Comparison of ENCODE assay signal across 13 cellular contexts in the genomic region with DNA sequence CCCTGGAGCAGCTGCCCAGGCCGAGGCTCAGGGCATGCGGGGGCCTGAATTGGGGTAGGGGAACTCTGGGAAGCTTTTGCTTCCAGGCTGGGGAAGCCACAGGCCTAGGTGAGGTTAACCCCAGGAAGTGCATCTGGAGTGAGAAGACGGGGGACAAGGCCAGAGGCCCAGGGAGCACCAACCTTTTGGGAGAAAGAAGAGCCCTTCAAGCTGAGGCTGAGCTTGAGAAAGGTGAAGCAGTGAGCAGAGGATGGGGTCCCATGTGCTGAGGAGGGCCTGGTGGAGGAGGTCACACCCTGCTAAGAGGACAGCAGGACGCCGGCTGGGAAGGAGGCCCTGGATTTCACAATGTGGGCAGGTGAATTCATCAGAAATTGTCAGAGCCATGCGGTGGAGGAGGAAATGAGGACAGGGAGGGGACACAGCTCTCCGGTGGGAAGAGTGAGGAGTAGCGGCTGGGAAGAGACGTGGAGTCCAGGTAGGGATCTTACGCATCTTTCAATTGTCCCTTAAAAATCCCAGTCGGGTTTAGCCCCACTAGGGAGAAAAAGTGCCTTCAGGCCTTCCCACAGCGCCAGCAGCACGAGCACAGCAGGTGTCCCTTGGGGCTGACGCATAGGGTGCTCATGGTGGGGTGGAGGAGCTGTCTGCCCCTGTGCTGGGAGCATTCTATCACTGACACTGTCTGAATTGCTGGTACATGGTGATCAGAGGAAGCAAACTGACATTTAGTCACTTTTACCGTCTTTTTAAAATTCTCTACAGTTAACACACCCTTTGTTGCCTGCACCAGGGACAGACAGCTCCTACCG. TPM values are rescaled to one million over a fixed set of nuclear protein-coding genes. Genes with fewer than 3 reads are reported as not detected.
A peak's percentile ranks its signal among the peaks of the same experiment; 100 is the strongest.
DNase-seq lines count a peak whose midpoint lies in the region; ATAC-seq and TF ChIP-seq lines count a peak whose summit lies in the region.
"Had no signal": no experiment of that assay in that cellular context is flagged by ENCODE, and none has a peak within 500 bp of the region (broad histone marks: within the 10 kb centered on the region; RNA-seq: fewer than 3 reads in every experiment).

No MANE protein-coding gene starts in this region.

- H3K27me3 Mint-ChIP-seq in activated B cell treated with CpG ODN at 0.5 μM for 24 hours, result peaks cover 3% of the 10 kb centered on the region

- WGBS in right lobe of liver (ENCODE audit: insufficient coverage, low coverage, low lambda C conversion rate, missing lambda C conversion rate), result 74% methylated on average over 8 of the region's 16 CpGs
- WGBS in smooth muscle cell (ENCODE audit: low lambda C conversion rate), result 79% methylated on average over 16 of the region's 16 CpGs

- no peaks in the 10 kb centered on the region for H3K9me3 ChIP-seq in cardiac muscle cell (ENCODE audit: low read depth)
- H3K9me3 ChIP-seq in left ventricle myocardium inferior (replicated peaks), result no peaks in the 10 kb centered on the region
- no peaks in the 10 kb centered on the region for H3K9me3 ChIP-seq in right lobe of liver
- H3K9me3 ChIP-seq in smooth muscle cell (replicated peaks; ENCODE audit: low read depth), result no peaks in the 10 kb centered on the region
- H3K9me3 ChIP-seq: body of pancreas, upper lobe of left lung had no signal

- no peaks in the 10 kb centered on the region for H3K4me1 ChIP-seq in cardiac muscle cell (ENCODE audit: low read depth)
- no peaks in the 10 kb centered on the region for H3K4me1 ChIP-seq in left ventricle myocardium inferior
- no peaks in the 10 kb centered on the region for H3K4me1 ChIP-seq in right lobe of liver
- H3K4me1 ChIP-seq in smooth muscle cell (ENCODE audit: low read depth), result no peaks in the 10 kb centered on the region
- H3K4me1 ChIP-seq: body of pancreas, upper lobe of left lung had no signal

- H3K4me3 Mint-ChIP-seq in activated B cell treated with CpG ODN at 0.5 μM for 24 hours, result peak overlapping the region; percentile 67

- H2AFZ ChIP-seq in smooth muscle cell (ENCODE audit: low read depth), result no peak overlapping the region

- H4K20me1 ChIP-seq in smooth muscle cell (ENCODE audit: low read depth), result no peaks in the 10 kb centered on the region

- H3K4me2 ChIP-seq in smooth muscle cell, result no peak overlapping the region

- no peaks in the 10 kb centered on the region for H3K27me3 ChIP-seq in cardiac muscle cell
- peaks cover 43% of the 10 kb centered on the region for H3K27me3 ChIP-seq in left ventricle myocardium inferior (ENCODE audit: low read depth)
- no peaks in the 10 kb centered on the region for H3K27me3 ChIP-seq in right lobe of liver
- H3K27me3 ChIP-seq in smooth muscle cell (ENCODE audit: low read depth), result no peaks in the 10 kb centered on the region
- H3K27me3 ChIP-seq: body of pancreas had no signal

- intact Hi-C loops in left ventricle myocardium inferior (cut with micrococcal nuclease), result no loop called here
- intact Hi-C loops in activated B cell treated with CpG ODN at 0.5 μM for 24 hours (cut with micrococcal nuclease), result loop anchor here (1.0 kb wide), 1 partner anchor 315 kb away; a partner anchor contains a TSS
- intact Hi-C loops in right lobe of liver (cut with DNase I), result no loop called here

- peaks cover 19% of the 10 kb centered on the region for H3K4me1 Mint-ChIP-seq in activated B cell treated with CpG ODN at 0.5 μM for 24 hours

- peak overlapping the region; percentile 63 for H3K27ac Mint-ChIP-seq in activated B cell treated with CpG ODN at 0.5 μM for 24 hours

- POLR2A ChIA-PET in activated B cell treated with CpG ODN at 0.5 μM for 24 hours (lab: Charles Lee), result interaction anchor here (0.8 to 1.5 kb wide), 2 partner anchors 40 to 315 kb away, joined by 3 to 5 read pairs; a partner anchor contains a TSS

- H3F3A ChIP-seq in smooth muscle cell (ENCODE audit: low read depth), result no peaks in the 10 kb centered on the region

- DNase-seq in cardiac muscle cell (ENCODE audit: low read depth in 1 of 2, low spot score in 1 of 2) (no peak), left ventricle myocardium inferior (no peak), activated B cell treated with CpG ODN at 0.5 μM for 24 hours (no peak), right lobe of liver (peak in 2 of 3 donors; percentile 11 to 13), NCI-H2227 treated with DMSO at 0.1 percent for 48 hours (lab: John Stamatoyannopoulos, UW) (no peak), smooth muscle cell (lab: John Stamatoyannopoulos, UW; ENCODE audit: unreplicated experiment) (no peak)
- DNase-seq: activated naive CD4-positive, alpha-beta T cell treated with Interleukin-2 at 50 U/mL for 16 hours; NCI-H2107; stimulated activated CD4-positive, alpha-beta T cell treated with anti-CD3 and anti-CD28 coated beads, Interleukin-4, amount 100 ng/mL, for 1 hour had no signal

- TF ChIP-seq CTCF in cardiac muscle cell (IDR thresholded peaks at IDR 0.05; ENCODE audit: low read depth, low read length), result no peak
- TF ChIP-seq CTCF in left ventricle myocardium inferior (IDR thresholded peaks at IDR 0.05; ENCODE audit: borderline replicate concordance), result no peak
- no peak for TF ChIP-seq CTCF in activated B cell treated with CpG ODN at 0.5 μM for 24 hours (IDR thresholded peaks at IDR 0.05)
- TF ChIP-seq CTCF in right lobe of liver (IDR thresholded peaks at IDR 0.05), result no peak
- TF ChIP-seq CTCF in smooth muscle cell (IDR thresholded peaks at IDR 0.05; ENCODE audit: borderline replicate concordance, insufficient read depth, poor library complexity, severe bottlenecking), result no peak

- no peaks in the 10 kb centered on the region for H3K9me3 Mint-ChIP-seq in activated B cell treated with CpG ODN at 0.5 μM for 24 hours

- H3K27ac ChIP-seq in cardiac muscle cell (peak overlapping the region; percentile 55), left ventricle myocardium inferior (replicated peaks) (no peak overlapping the region), right lobe of liver (no peak overlapping the region), smooth muscle cell (ENCODE audit: low read depth) (no peak overlapping the region)
- H3K27ac ChIP-seq: body of pancreas, upper lobe of left lung had no signal

- no peak overlapping the region for H3K9ac ChIP-seq in smooth muscle cell (ENCODE audit: low read depth)

- no peaks in the 10 kb centered on the region for H3K36me3 Mint-ChIP-seq in activated B cell treated with CpG ODN at 0.5 μM for 24 hours (ENCODE audit: low read depth)

- peak; percentile 13 for ATAC-seq in activated B cell treated with CpG ODN at 0.5 μM for 24 hours (ENCODE audit: low read depth)
- no peak for ATAC-seq in right lobe of liver
- ATAC-seq in HG02852 (IDR thresholded peaks at IDR 0.05; ENCODE audit: unreplicated experiment), result no peak
- ATAC-seq in GM19035 (IDR thresholded peaks at IDR 0.05; ENCODE audit: unreplicated experiment), result no peak
- ATAC-seq: body of pancreas had no signal

- peaks cover 17% of the 10 kb centered on the region for H3K36me3 ChIP-seq in cardiac muscle cell
- H3K36me3 ChIP-seq in left ventricle myocardium inferior, result peaks cover under 1% of the 10 kb centered on the region
- H3K36me3 ChIP-seq in right lobe of liver, result no peaks in the 10 kb centered on the region
- no peaks in the 10 kb centered on the region for H3K36me3 ChIP-seq in smooth muscle cell (ENCODE audit: low read depth)
- H3K36me3 ChIP-seq: upper lobe of left lung had no signal

- TF ChIP-seq POLR2A in right lobe of liver (IDR thresholded peaks at IDR 0.05), result no peak

- H3K79me2 ChIP-seq in smooth muscle cell (ENCODE audit: low read depth), result no peaks in the 10 kb centered on the region

- CTCF ChIA-PET in activated B cell treated with CpG ODN at 0.5 μM for 24 hours (lab: Charles Lee), result interaction anchor here (1.6 kb wide), 1 partner anchor 319 kb away, joined by 6 read pairs; no protein-coding TSS in a partner anchor

- H3K4me3 ChIP-seq in cardiac muscle cell (no peak overlapping the region), left ventricle myocardium inferior (no peak overlapping the region), right lobe of liver (no peak overlapping the region), smooth muscle cell (no peak overlapping the region)
- H3K4me3 ChIP-seq: body of pancreas, upper lobe of left lung had no signal

RNA-seq across cellular contexts. Expression of a gene that starts 50.9 kb away (rescaled TPM):
- 93.1 and 159 TPM in 2 replicates for total RNA-seq in cardiac muscle cell
- 59.2 and 102 TPM in 2 replicates for polyA plus RNA-seq in cardiac muscle cell
- 21.9 TPM for total RNA-seq in left ventricle myocardium inferior
- total RNA-seq in activated B cell treated with CpG ODN at 0.5 μM for 24 hours, result not detected in 2 replicates
- total RNA-seq in right lobe of liver, result under 1 TPM in 1 of 6 experiments, not detected in 5; 0.06 TPM
- not detected in 2 replicates for total RNA-seq in smooth muscle cell
- polyA plus RNA-seq in smooth muscle cell, result 0.07 TPM in 1 of 2 replicates, not detected in the other

Comparison
In these comparisons a context has a peak if more than half of its experiments do, and no peak if none do; other contexts are left out.
1. DNase-seq: peak in right lobe of liver (2 of 3); none in cardiac muscle cell (0 of 2), left ventricle myocardium inferior (single experiment), activated B cell treated with CpG ODN at 0.5 μM for 24 hours (single experiment), NCI-H2227 treated with DMSO at 0.1 percent for 48 hours (single experiment) and smooth muscle cell (single experiment).
2. RNA of a gene that starts 50.9 kb away (total RNA-seq): 93.1 to 159 TPM in cardiac muscle cell and 21.9 TPM in left ventricle myocardium inferior (single experiment); not detected in activated B cell treated with CpG ODN at 0.5 μM for 24 hours, 0.06 TPM in right lobe of liver and not detected in smooth muscle cell; every median in the first group is over 10 times any median in the second.